In genomic region chr12:52496590-52497071, GRCh38 we compare ENCODE assay signal across 1 cellular context.
TF ChIP-seq lines count a peak whose summit lies in the region.

No MANE protein-coding gene starts in this region.

TF ChIP-seq in HCT116, 20 proteins besides CTCF, POLR2A, EP300 and RAD21:
- TF ChIP-seq EZH2phosphoT487 (IDR thresholded peaks at IDR 0.05; ENCODE audit: borderline replicate concordance) (no peak), FOSL1 (IDR thresholded peaks at IDR 0.05; ENCODE audit: low read depth) (peak; percentile 78), EGR1 (IDR thresholded peaks at IDR 0.05; ENCODE audit: low read depth) (no peak), SIN3A (IDR thresholded peaks at IDR 0.05; ENCODE audit: low read depth) (peak; percentile 70; the same call in 1 of the 2 replicates), MAX (IDR thresholded peaks at IDR 0.05) (peak; percentile 71; the same call in 1 of the 2 replicates), REST (IDR thresholded peaks at IDR 0.05; ENCODE audit: low read depth) (no peak), ATF3 (IDR thresholded peaks at IDR 0.05) (no peak), ZBTB33 (IDR thresholded peaks at IDR 0.05; ENCODE audit: extremely low read depth, insufficient replicate concordance, low read length) (no peak), ELF1 (IDR thresholded peaks at IDR 0.05; ENCODE audit: borderline replicate concordance, low read depth) (no peak), JUND (IDR thresholded peaks at IDR 0.05) (peak; percentile 78), EZH2 (IDR thresholded peaks at IDR 0.05) (no peak), POLR2AphosphoS5 (IDR thresholded peaks at IDR 0.05; ENCODE audit: low read depth, low read length) (peak; percentile 29; the same call in 1 of the 2 replicates), TCF7L2 (IDR thresholded peaks at IDR 0.05; ENCODE audit: borderline replicate concordance, extremely low read depth, insufficient read depth, insufficient read length) (peak; percentile 31), ZFX (IDR thresholded peaks at IDR 0.05) (no peak), SP1 (IDR thresholded peaks at IDR 0.05; ENCODE audit: low read depth) (peak; percentile 70), SRF (IDR thresholded peaks at IDR 0.05; ENCODE audit: low read depth) (no peak), CEBPB (IDR thresholded peaks at IDR 0.05; ENCODE audit: low read depth) (peak; percentile 44; the same call in 1 of the 2 replicates), YY1 (IDR thresholded peaks at IDR 0.05; ENCODE audit: extremely low read depth, insufficient replicate concordance, low read depth, low read length) (peak; percentile 37), ZNF274 (IDR thresholded peaks at IDR 0.05; ENCODE audit: low read depth, low read length) (no peak), CBX3 (IDR thresholded peaks at IDR 0.05; ENCODE audit: low read depth) (0 out of 2 replicates have a peak, but pooled peaks have one; percentile 70)
